ENCODE assay signal across 15 cellular contexts in genomic region chr1:201002510-201002909, GRCh38. TPM values are rescaled to one million over a fixed set of nuclear protein-coding genes. Genes with fewer than 3 reads are reported as not detected.
A peak's percentile ranks its signal among the peaks of the same experiment; 100 is the strongest.
DNase-seq lines count a peak whose midpoint lies in the region; ATAC-seq and TF ChIP-seq lines count a peak whose summit lies in the region.
"Had no signal": no experiment of that assay in that cellular context is flagged by ENCODE, and none has a peak within 500 bp of the region (broad histone marks: within the 10 kb centered on the region; RNA-seq: fewer than 3 reads in every experiment).

No MANE protein-coding gene starts in this region.

- 81 to 86% methylated on average over 1 of the region's 1 CpG for WGBS in body of pancreas, 2 donors

- no peaks in the 10 kb centered on the region for H3K36me3 ChIP-seq in body of pancreas (replicated peaks in 1 of 2; ENCODE audit: insufficient read depth in 1 of 2, low read depth in 2 of 2)

- peak overlapping the region in 1 of 4 donors; percentile 28 for H3K27ac ChIP-seq in body of pancreas
- H3K27ac ChIP-seq: C4-2B, PC-9 had no signal

- peak overlapping the region; percentile 1 for H3K27ac Mint-ChIP-seq in activated CD8-positive, alpha-beta memory T cell treated with anti-CD3 and anti-CD28 coated beads, Interleukin-2, amount 10 ng/mL, durations not matched to agents 7 days and 5 days
- H3K27ac Mint-ChIP-seq in T-helper 17 cell = peak overlapping the region; percentile 24
- H3K27ac Mint-ChIP-seq in stimulated activated effector memory CD8-positive, alpha-beta T cell treated with anti-CD3 and anti-CD28 coated beads, Interleukin-12 subunit alpha, Interleukin-12 subunit beta, amount 100 ng/mL, for 72 hours = peak overlapping the region; percentile 86
- H3K27ac Mint-ChIP-seq: H9 had no signal

- H3K27me3 Mint-ChIP-seq in activated CD8-positive, alpha-beta memory T cell treated with anti-CD3 and anti-CD28 coated beads, Interleukin-2, amount 10 ng/mL, durations not matched to agents 7 days and 5 days = no peaks in the 10 kb centered on the region
- no peaks in the 10 kb centered on the region for H3K27me3 Mint-ChIP-seq in T-helper 17 cell

- H3K4me3 ChIP-seq in body of pancreas = no peak overlapping the region
- H3K4me3 ChIP-seq: PC-9 had no signal

- H3K4me1 Mint-ChIP-seq in activated CD8-positive, alpha-beta memory T cell treated with anti-CD3 and anti-CD28 coated beads, Interleukin-2, amount 10 ng/mL, durations not matched to agents 7 days and 5 days = no peaks in the 10 kb centered on the region
- peaks cover 7% of the 10 kb centered on the region for H3K4me1 Mint-ChIP-seq in T-helper 17 cell
- peaks cover 19% of the 10 kb centered on the region for H3K4me1 Mint-ChIP-seq in stimulated activated effector memory CD8-positive, alpha-beta T cell treated with anti-CD3 and anti-CD28 coated beads, Interleukin-12 subunit alpha, Interleukin-12 subunit beta, amount 100 ng/mL, for 72 hours
- H3K4me1 Mint-ChIP-seq: H9 had no signal

- intact Hi-C loops in body of pancreas (cut with DNase I) = no loop called here

- H3K9me3 ChIP-seq in T-helper 17 cell (ENCODE audit: control insufficient read depth, low read length, poor library complexity, severe bottlenecking) = no peaks in the 10 kb centered on the region
- H3K9me3 ChIP-seq in body of pancreas = no peaks in the 10 kb centered on the region

- H3K36me3 Mint-ChIP-seq in activated CD8-positive, alpha-beta memory T cell treated with anti-CD3 and anti-CD28 coated beads, Interleukin-2, amount 10 ng/mL, durations not matched to agents 7 days and 5 days = peaks cover 63% of the 10 kb centered on the region
- H3K36me3 Mint-ChIP-seq in T-helper 17 cell (ENCODE audit: low read depth) = peaks cover 10% of the 10 kb centered on the region
- no peaks in the 10 kb centered on the region for H3K36me3 Mint-ChIP-seq in stimulated activated effector memory CD8-positive, alpha-beta T cell treated with anti-CD3 and anti-CD28 coated beads, Interleukin-12 subunit alpha, Interleukin-12 subunit beta, amount 100 ng/mL, for 72 hours

- H3K4me1 ChIP-seq in body of pancreas = no peaks in the 10 kb centered on the region

- CTCF ChIA-PET in activated CD8-positive, alpha-beta memory T cell treated with anti-CD3 and anti-CD28 coated beads, Interleukin-2, amount 10 ng/mL, durations not matched to agents 7 days and 5 days (lab: Charles Lee) = interaction anchor here (1.3 kb wide), 1 partner anchor 31 kb away, joined by 3 read pairs; no protein-coding TSS in a partner anchor

- H3K4me3 Mint-ChIP-seq in activated CD8-positive, alpha-beta memory T cell treated with anti-CD3 and anti-CD28 coated beads, Interleukin-2, amount 10 ng/mL, durations not matched to agents 7 days and 5 days = no peak overlapping the region
- H3K4me3 Mint-ChIP-seq in T-helper 17 cell = peak overlapping the region; percentile 19
- no peak overlapping the region for H3K4me3 Mint-ChIP-seq in stimulated activated effector memory CD8-positive, alpha-beta T cell treated with anti-CD3 and anti-CD28 coated beads, Interleukin-12 subunit alpha, Interleukin-12 subunit beta, amount 100 ng/mL, for 72 hours
- H3K4me3 Mint-ChIP-seq: H9 had no signal

- TF ChIP-seq POLR2A in body of pancreas (IDR thresholded peaks at IDR 0.05) = no peak

- H3K27me3 ChIP-seq in body of pancreas = no peaks in the 10 kb centered on the region

- no peak for ATAC-seq in activated CD8-positive, alpha-beta memory T cell treated with anti-CD3 and anti-CD28 coated beads, Interleukin-2, amount 10 ng/mL, durations not matched to agents 7 days and 5 days
- ATAC-seq in T-helper 17 cell (no peak), body of pancreas (peak; percentile 15), GM18868 (IDR thresholded peaks at IDR 0.05; ENCODE audit: unreplicated experiment) (no peak)
- peak; percentile 77 for ATAC-seq in stimulated activated effector memory CD8-positive, alpha-beta T cell treated with anti-CD3 and anti-CD28 coated beads, Interleukin-12 subunit alpha, Interleukin-12 subunit beta, amount 100 ng/mL, for 72 hours

- H3K9me3 Mint-ChIP-seq in activated CD8-positive, alpha-beta memory T cell treated with anti-CD3 and anti-CD28 coated beads, Interleukin-2, amount 10 ng/mL, durations not matched to agents 7 days and 5 days (ENCODE audit: low read depth) = no peaks in the 10 kb centered on the region
- H3K9me3 Mint-ChIP-seq in stimulated activated effector memory CD8-positive, alpha-beta T cell treated with anti-CD3 and anti-CD28 coated beads, Interleukin-12 subunit alpha, Interleukin-12 subunit beta, amount 100 ng/mL, for 72 hours = no peaks in the 10 kb centered on the region
- H3K9me3 Mint-ChIP-seq: H9 had no signal

- no peak for TF ChIP-seq CTCF in body of pancreas (IDR thresholded peaks at IDR 0.05)

- no peak for DNase-seq in activated CD8-positive, alpha-beta memory T cell treated with anti-CD3 and anti-CD28 coated beads, Interleukin-2, amount 10 ng/mL, durations not matched to agents 7 days and 5 days
- DNase-seq in activated CD8-positive, alpha-beta memory T cell treated with anti-CD3 and anti-CD28 coated beads for 24 hours = no peak
- DNase-seq in T-helper 17 cell = no peak
- DNase-seq in body of pancreas = no peak
- no peak for DNase-seq in stimulated activated effector memory CD8-positive, alpha-beta T cell treated with anti-CD3 and anti-CD28 coated beads, Interleukin-12 subunit alpha, Interleukin-12 subunit beta, amount 100 ng/mL, for 72 hours (ENCODE audit: low spot score in 2 of 2)
- DNase-seq in NCI-H446 treated with DMSO at 0.1 percent for 48 hours (lab: John Stamatoyannopoulos, UW) = no peak
- no peak for DNase-seq in cerebellum (ENCODE audit: low spot score)
- DNase-seq: H9, Karpas-422, NCI-H1105 treated with DMSO at 0.1 percent for 48 hours, NCI-H187, NCI-H446, PC-9 had no signal

RNA-seq across cellular contexts. Expression of gene KIF21B, which starts 21.0 kb away (rescaled TPM):
- total RNA-seq in activated CD8-positive, alpha-beta memory T cell treated with anti-CD3 and anti-CD28 coated beads, Interleukin-2, amount 10 ng/mL, durations not matched to agents 7 days and 5 days = 100 to 1,000 TPM; 102 to 155 TPM
- total RNA-seq in T-helper 17 cell = 10 to 100 TPM; 78.4 to 87.7 TPM
- total RNA-seq in body of pancreas = 1 to 10 TPM; 1.6 to 3.4 TPM
- total RNA-seq in cerebellum = 101 TPM

Comparison
In these comparisons a context has a peak if more than half of its experiments do, and no peak if none do; other contexts are left out.
1. ATAC-seq: peak in body of pancreas (single experiment) and stimulated activated effector memory CD8-positive, alpha-beta T cell treated with anti-CD3 and anti-CD28 coated beads, Interleukin-12 subunit alpha, Interleukin-12 subunit beta, amount 100 ng/mL, for 72 hours (single experiment); none in activated CD8-positive, alpha-beta memory T cell treated with anti-CD3 and anti-CD28 coated beads, Interleukin-2, amount 10 ng/mL, durations not matched to agents 7 days and 5 days (single experiment), T-helper 17 cell (single experiment) and GM18868 (single experiment).
2. H3K27ac Mint-ChIP-seq: peak in every context shown above with its lines; median percentile 86 in stimulated activated effector memory CD8-positive, alpha-beta T cell treated with anti-CD3 and anti-CD28 coated beads, Interleukin-12 subunit alpha, Interleukin-12 subunit beta, amount 100 ng/mL, for 72 hours; 24 in T-helper 17 cell; 1 in activated CD8-positive, alpha-beta memory T cell treated with anti-CD3 and anti-CD28 coated beads, Interleukin-2, amount 10 ng/mL, durations not matched to agents 7 days and 5 days.
3. RNA of gene KIF21B, which starts 21.0 kb away (total RNA-seq): 102 to 155 TPM in activated CD8-positive, alpha-beta memory T cell treated with anti-CD3 and anti-CD28 coated beads, Interleukin-2, amount 10 ng/mL, durations not matched to agents 7 days and 5 days, 101 TPM in cerebellum (single experiment) and 78.4 to 87.7 TPM in T-helper 17 cell; 1.6 to 3.4 TPM in body of pancreas; every median in the first group is over 10 times any median in the second.